Comparison of ENCODE assay signal across 11 cellular contexts in genomic region chr3:136624894-136625815, GRCh38.
DNase-seq lines count a peak whose midpoint lies in the region; ATAC-seq, FAIRE-seq and TF ChIP-seq lines count a peak whose summit lies in the region.
"Had no signal": no experiment of that assay in that cellular context is flagged by ENCODE, and none has a peak within 500 bp of the region (broad histone marks: within the 10 kb centered on the region; RNA-seq: fewer than 3 reads in every experiment).

No MANE protein-coding gene starts in this region.

- peaks cover 46% of the 10 kb centered on the region for H3K36me3 Mint-ChIP-seq in activated CD8-positive, alpha-beta T cell treated with anti-CD3 and anti-CD28 coated beads, Interleukin-2, amount 10 ng/mL, durations not matched to agents 7 days and 5 days (ENCODE audit: low read depth)

- TF ChIP-seq POLR2A in ovary (IDR thresholded peaks at IDR 0.05), result no peak

- H3K9me3 ChIP-seq in NT2/D1 (ENCODE audit: insufficient read depth, low read length) (no peaks in the 10 kb centered on the region), pancreas (no peaks in the 10 kb centered on the region), ovary (no peaks in the 10 kb centered on the region)

- FAIRE-seq in GM18507 (lab: Jason Lieb, UNC) (peak; percentile 35), pancreas (lab: Jason Lieb, UNC) (peak; percentile 78)

- ATAC-seq in pancreas, result peak; percentile 98 to 99 (median 98)
- no peak for ATAC-seq in activated CD8-positive, alpha-beta T cell treated with anti-CD3 and anti-CD28 coated beads, Interleukin-2, amount 10 ng/mL, durations not matched to agents 7 days and 5 days

- DNase-seq in GM18507 (ENCODE audit: extremely low spot score, insufficient read length, low read depth) (no peak), NT2/D1 (ENCODE audit: low read depth, low spot score) (peak; percentile 5), fibroblast of the aortic adventitia (ENCODE audit: low read depth) (peak; percentile 37), pancreas (peak in 3 of 6 donors; percentile 52 to 66 (median 57)), ovary (no peak), T-helper 1 cell (no peak)
- DNase-seq in activated CD4-positive, alpha-beta T cell treated with anti-CD3 and anti-CD28 coated beads, Interleukin-2, amount 50 U/mL, for 48 hours, result no peak
- DNase-seq in activated CD8-positive, alpha-beta T cell treated with anti-CD3 and anti-CD28 coated beads, Interleukin-2, amount 10 ng/mL, durations not matched to agents 7 days and 5 days, result no peak
- DNase-seq: activated naive CD8-positive, alpha-beta T cell treated with anti-CD3 and anti-CD28 coated beads, Interleukin-2, amount 10 ng/mL, durations not matched to agents 7 days and 5 days; DMS79; foreskin fibroblast had no signal

- no peak overlapping the region for H3K9ac ChIP-seq in NT2/D1 (ENCODE audit: insufficient read length, low read depth)

- intact Hi-C loops in pancreas (cut with DNase I), result no loop called here
- intact Hi-C loops in ovary (cut with DNase I), result no loop called here

- POLR2A ChIA-PET in activated CD8-positive, alpha-beta T cell treated with anti-CD3 and anti-CD28 coated beads, Interleukin-2, amount 10 ng/mL, durations not matched to agents 7 days and 5 days (lab: Charles Lee), result no interaction called here

- TF ChIP-seq CTCF in fibroblast of the aortic adventitia (IDR thresholded peaks at IDR 0.05; ENCODE audit: insufficient read depth, low read length), result no peak
- no peak for TF ChIP-seq CTCF in pancreas (IDR thresholded peaks at IDR 0.05)
- no peak for TF ChIP-seq CTCF in ovary (IDR thresholded peaks at IDR 0.05)

- H3K4me3 ChIP-seq in NT2/D1 (ENCODE audit: insufficient read length, low read depth), result no peak overlapping the region
- no peak overlapping the region for H3K4me3 ChIP-seq in fibroblast of the aortic adventitia (ENCODE audit: low read depth, low read length)
- no peak overlapping the region for H3K4me3 ChIP-seq in pancreas
- H3K4me3 ChIP-seq in ovary, result no peak overlapping the region

- H3K4me1 ChIP-seq in NT2/D1 (ENCODE audit: insufficient read depth, insufficient read length) (no peaks in the 10 kb centered on the region), pancreas (peaks cover 0 to 34% (median 27%) of the 10 kb centered on the region in 3 donors), ovary (ENCODE audit: insufficient read depth) (no peaks in the 10 kb centered on the region)

- no peaks in the 10 kb centered on the region for H3K4me1 Mint-ChIP-seq in activated CD8-positive, alpha-beta T cell treated with anti-CD3 and anti-CD28 coated beads, Interleukin-2, amount 10 ng/mL, durations not matched to agents 7 days and 5 days (ENCODE audit: low read depth)

- no peak for TF ChIP-seq EP300 in ovary (IDR thresholded peaks at IDR 0.05)

- H3K36me3 ChIP-seq in NT2/D1 (ENCODE audit: insufficient read depth, insufficient read length, low read length) (peaks cover 5% of the 10 kb centered on the region), pancreas (no peaks in the 10 kb centered on the region), ovary (no peaks in the 10 kb centered on the region)

- H3K4me3 Mint-ChIP-seq in activated CD8-positive, alpha-beta T cell treated with anti-CD3 and anti-CD28 coated beads, Interleukin-2, amount 10 ng/mL, durations not matched to agents 7 days and 5 days, result no peak overlapping the region
- H3K4me3 Mint-ChIP-seq: activated naive CD8-positive, alpha-beta T cell treated with anti-CD3 and anti-CD28 coated beads, Interleukin-2, amount 10 ng/mL, durations not matched to agents 7 days and 5 days had no signal

- CTCF ChIA-PET in activated CD8-positive, alpha-beta T cell treated with anti-CD3 and anti-CD28 coated beads, Interleukin-2, amount 10 ng/mL, durations not matched to agents 7 days and 5 days (lab: Charles Lee), result interaction anchor here (1.2 kb wide), 1 partner anchor 127 kb away, joined by 3 read pairs; the partner anchor contains the start of gene STAG1

- H3K27me3 ChIP-seq in NT2/D1 (ENCODE audit: insufficient read depth, insufficient read length) (no peaks in the 10 kb centered on the region), pancreas (no peaks in the 10 kb centered on the region), ovary (no peaks in the 10 kb centered on the region)

- peak overlapping the region in 3 of 4 donors; percentile 11 to 57 (median 56) for H3K27ac ChIP-seq in pancreas
- H3K27ac ChIP-seq in ovary, result no peak overlapping the region

- H3K27ac Mint-ChIP-seq in activated CD8-positive, alpha-beta T cell treated with anti-CD3 and anti-CD28 coated beads, Interleukin-2, amount 10 ng/mL, durations not matched to agents 7 days and 5 days, result no peak overlapping the region
- H3K27ac Mint-ChIP-seq: activated naive CD8-positive, alpha-beta T cell treated with anti-CD3 and anti-CD28 coated beads, Interleukin-2, amount 10 ng/mL, durations not matched to agents 7 days and 5 days had no signal

- no peaks in the 10 kb centered on the region for H3K27me3 Mint-ChIP-seq in activated CD8-positive, alpha-beta T cell treated with anti-CD3 and anti-CD28 coated beads, Interleukin-2, amount 10 ng/mL, durations not matched to agents 7 days and 5 days (ENCODE audit: low read depth)
- H3K27me3 Mint-ChIP-seq: activated naive CD8-positive, alpha-beta T cell treated with anti-CD3 and anti-CD28 coated beads, Interleukin-2, amount 10 ng/mL, durations not matched to agents 7 days and 5 days had no signal

- 23 to 26% methylated on average over 4 of the region's 4 CpGs for WGBS in pancreas, 2 donors
- WGBS in ovary, 3 donors, result 97 to 98% (median 97%) methylated on average over 4 of the region's 4 CpGs

- H3K9me3 Mint-ChIP-seq in activated CD8-positive, alpha-beta T cell treated with anti-CD3 and anti-CD28 coated beads, Interleukin-2, amount 10 ng/mL, durations not matched to agents 7 days and 5 days (ENCODE audit: insufficient read depth), result peaks cover 9% of the 10 kb centered on the region

Comparison
In these comparisons a context has a peak if more than half of its experiments do, and no peak if none do; other contexts are left out.
1. DNase-seq: peak in NT2/D1 (single experiment) and fibroblast of the aortic adventitia (single experiment); none in GM18507 (single experiment), activated CD4-positive, alpha-beta T cell treated with anti-CD3 and anti-CD28 coated beads, Interleukin-2, amount 50 U/mL, for 48 hours (0 of 2), activated CD8-positive, alpha-beta T cell treated with anti-CD3 and anti-CD28 coated beads, Interleukin-2, amount 10 ng/mL, durations not matched to agents 7 days and 5 days (single experiment), ovary (0 of 5) and T-helper 1 cell (0 of 5).
2. H3K27ac ChIP-seq: peak in pancreas (3 of 4); none in ovary (0 of 2).